In genomic region chr9:123318192-123318591, GRCh38 we compare ENCODE assay signal across 11 cellular contexts. TPM values are rescaled to one million over a fixed set of nuclear protein-coding genes. Genes with fewer than 3 reads are reported as not detected.
DNase-seq lines count a peak whose midpoint lies in the region; ATAC-seq lines count a peak whose summit lies in the region.
"Had no signal": no experiment of that assay in that cellular context is flagged by ENCODE, and none has a peak within 500 bp of the region (broad histone marks: within the 10 kb centered on the region; RNA-seq: fewer than 3 reads in every experiment).

No MANE protein-coding gene starts in this region.

- H3K27me3 ChIP-seq in H7 (ENCODE audit: control insufficient read depth, insufficient read depth, low read length) = no peaks in the 10 kb centered on the region

- DNase-seq in medulla oblongata (ENCODE audit: extremely low spot score) (peak; percentile 69), AG08395 (ENCODE audit: low spot score) (no peak), KBM-7 (no peak), H7 (no peak), NCI-H510A treated with DMSO at 0.1 percent for 48 hours (lab: John Stamatoyannopoulos, UW) (no peak)
- DNase-seq: erythroblast, NCI-H2081 treated with DMSO at 0.1 percent for 48 hours had no signal

- ATAC-seq in GM18498 (IDR thresholded peaks at IDR 0.05; ENCODE audit: unreplicated experiment) (peak; percentile 54), GM21381 (IDR thresholded peaks at IDR 0.05; ENCODE audit: unreplicated experiment) (peak; percentile 52), HG03432 (IDR thresholded peaks at IDR 0.05; ENCODE audit: unreplicated experiment) (peak; percentile 62)

- no peak overlapping the region for H3K4me3 ChIP-seq in H7 (ENCODE audit: insufficient read depth, low read depth, low read length)
- H3K4me3 ChIP-seq: skin epidermis had no signal

- no peaks in the 10 kb centered on the region for H3K36me3 ChIP-seq in H7 (replicated peaks; ENCODE audit: control insufficient read depth, insufficient read depth, low read length)

- in situ Hi-C loops in KBM-7 (cut with MboI; ENCODE audit: low pct_unique_long_range_greater_than_20kb, low sequenced_read_pairs) = no loop called here

RNA-seq across cellular contexts. Expression of gene CRB2, which starts 37.8 kb away (rescaled TPM):
- total RNA-seq in H7 (2014; rRNA removed; shearing (Covaris generic)) = 1.6 and 1.7 TPM in 2 replicates

RNA-seq across cellular contexts. Expression of gene STRBP, which starts 49.8 kb away (rescaled TPM):
- 35.0 and 49.9 TPM in 2 replicates for total RNA-seq in H7 (2014; rRNA removed; shearing (Covaris generic))
